8 cellular contexts compared by ENCODE assay signal in the genomic region with DNA sequence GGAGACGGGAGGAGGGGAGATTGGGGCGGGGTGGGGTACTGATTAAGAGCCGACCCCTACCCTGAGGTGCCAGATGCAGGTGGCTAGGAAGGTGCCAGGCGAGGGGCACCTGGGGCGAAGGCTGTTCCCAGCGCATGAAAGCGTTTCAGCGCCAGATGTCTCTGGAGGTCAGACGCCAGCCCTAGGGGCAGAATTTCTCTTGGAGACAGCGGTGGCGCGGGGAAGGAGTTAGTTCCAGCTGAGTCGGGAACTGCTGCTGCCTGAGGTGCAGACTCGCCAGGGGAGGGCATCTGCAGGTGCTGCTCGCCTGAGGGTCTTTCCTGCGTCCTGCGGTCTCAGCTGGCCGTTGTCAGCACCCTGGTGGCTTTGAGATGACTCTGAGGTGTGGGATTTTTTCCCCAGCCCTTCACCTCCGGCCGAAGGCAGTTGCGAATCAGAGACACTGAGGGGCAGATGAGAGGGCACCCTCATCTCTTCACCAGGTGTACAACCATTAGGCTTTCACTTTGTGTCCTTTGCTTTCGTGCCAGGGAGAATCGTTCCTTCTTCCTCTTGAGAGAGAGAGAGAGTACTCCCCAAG. TPM values are rescaled to one million over a fixed set of nuclear protein-coding genes. Genes with fewer than 3 reads are reported as not detected.
DNase-seq lines count a peak whose midpoint lies in the region; ATAC-seq and TF ChIP-seq lines count a peak whose summit lies in the region.

No MANE protein-coding gene starts in this region.

- no peaks in the 10 kb centered on the region for H3K36me3 ChIP-seq in GM23248 (ENCODE audit: low read depth)
- H3K36me3 ChIP-seq in esophagus squamous epithelium = no peaks in the 10 kb centered on the region
- H3K36me3 ChIP-seq in uterus = no peaks in the 10 kb centered on the region

- DNase-seq in CD4-positive, alpha-beta T cell = peak in 7 of 10 experiments; percentile 5 to 40 (median 13)
- DNase-seq in GM23248 = peak; percentile 50
- DNase-seq in NCI-H2107 (lab: John Stamatoyannopoulos, UW) = peak; percentile 26
- DNase-seq in activated CD4-positive, alpha-beta memory T cell treated with anti-CD3 and anti-CD28 coated beads, Interleukin-2, amount 10 ng/mL, durations not matched to agents 7 days and 5 days = peak; percentile 21
- no peak for DNase-seq in esophagus squamous epithelium (lab: John Stamatoyannopoulos, UW)
- no peak for DNase-seq in natural killer cell treated with Interleukin-12 subunit alpha and Interleukin-12 subunit beta and Interleukin-15 and Interleukin-18, amount 100 ng/mL, for 72 hours (ENCODE audit: low spot score)
- peak in 1 of 2 donors; percentile 35 for DNase-seq in uterus
- DNase-seq in cerebellar nuclear complex (lab: John Stamatoyannopoulos, UW) = no peak

- H3K27me3 Mint-ChIP-seq in CD4-positive, alpha-beta T cell = no peaks in the 10 kb centered on the region
- peaks cover 15% of the 10 kb centered on the region for H3K27me3 Mint-ChIP-seq in activated CD4-positive, alpha-beta memory T cell treated with anti-CD3 and anti-CD28 coated beads, Interleukin-2, amount 10 ng/mL, durations not matched to agents 7 days and 5 days
- no peaks in the 10 kb centered on the region for H3K27me3 Mint-ChIP-seq in natural killer cell treated with Interleukin-12 subunit alpha and Interleukin-12 subunit beta and Interleukin-15 and Interleukin-18, amount 100 ng/mL, for 72 hours

- H3K9me2 ChIP-seq in GM23248 (ENCODE audit: insufficient read depth) = no peaks in the 10 kb centered on the region

- POLR2A ChIA-PET in CD4-positive, alpha-beta T cell (lab: Charles Lee) = interaction anchor here (0.6 to 1.7 kb wide), 11 partner anchors 9 to 635 kb away, joined by 3 to 11 read pairs (median 4); partner anchors contain the start of genes ARNT, MRPL9, POGZ and TUFT1
- POLR2A ChIA-PET in activated CD4-positive, alpha-beta memory T cell treated with anti-CD3 and anti-CD28 coated beads, Interleukin-2, amount 10 ng/mL, durations not matched to agents 7 days and 5 days (lab: Charles Lee) = interaction anchor here (0.6 to 1.4 kb wide), 3 partner anchors 9 to 57 kb away, joined by 3 to 4 read pairs (median 3); no protein-coding TSS in a partner anchor

- CTCF ChIA-PET in CD4-positive, alpha-beta T cell (lab: Charles Lee) = interaction anchor here (0.6 to 1.9 kb wide), 3 partner anchors 68 to 114 kb away, joined by 5 to 7 read pairs (median 5); no protein-coding TSS in a partner anchor
- CTCF ChIA-PET in activated CD4-positive, alpha-beta memory T cell treated with anti-CD3 and anti-CD28 coated beads, Interleukin-2, amount 10 ng/mL, durations not matched to agents 7 days and 5 days (lab: Charles Lee) = interaction anchor here (1.0 to 2.1 kb wide), 3 partner anchors 22 to 67 kb away, joined by 3 to 6 read pairs (median 4); no protein-coding TSS in a partner anchor

- peak overlapping the region; percentile 97 for H3K4me3 Mint-ChIP-seq in CD4-positive, alpha-beta T cell
- H3K4me3 Mint-ChIP-seq in activated CD4-positive, alpha-beta memory T cell treated with anti-CD3 and anti-CD28 coated beads, Interleukin-2, amount 10 ng/mL, durations not matched to agents 7 days and 5 days = peak overlapping the region; percentile 83
- H3K4me3 Mint-ChIP-seq in natural killer cell treated with Interleukin-12 subunit alpha and Interleukin-12 subunit beta and Interleukin-15 and Interleukin-18, amount 100 ng/mL, for 72 hours = peak overlapping the region; percentile 87

- intact Hi-C loops in CD4-positive, alpha-beta T cell (cut with DNase I, micrococcal nuclease) = loop anchor here (2.0 to 5.0 kb wide), 5 partner anchors 29 to 231 kb away; partner anchors contain the start of genes POGZ (in 1 of the 2) and TUFT1 (in 1 of the 2)
- intact Hi-C loops in esophagus squamous epithelium (cut with DNase I) = no loop called here
- intact Hi-C loops in uterus (cut with DNase I; ENCODE audit: low total_unique reads) = no loop called here

- peak; percentile 12 for TF ChIP-seq CTCF in CD4-positive, alpha-beta T cell (IDR thresholded peaks at IDR 0.05)
- TF ChIP-seq CTCF in esophagus squamous epithelium (IDR thresholded peaks at IDR 0.05) = no peak
- TF ChIP-seq CTCF in uterus (IDR thresholded peaks at IDR 0.05) = no peak

- peaks cover 32% of the 10 kb centered on the region for H3K4me1 Mint-ChIP-seq in CD4-positive, alpha-beta T cell (ENCODE audit: low read depth)
- H3K4me1 Mint-ChIP-seq in activated CD4-positive, alpha-beta memory T cell treated with anti-CD3 and anti-CD28 coated beads, Interleukin-2, amount 10 ng/mL, durations not matched to agents 7 days and 5 days = peaks cover 24% of the 10 kb centered on the region
- peaks cover 12 to 14% of the 10 kb centered on the region in 2 donors for H3K4me1 Mint-ChIP-seq in natural killer cell treated with Interleukin-12 subunit alpha and Interleukin-12 subunit beta and Interleukin-15 and Interleukin-18, amount 100 ng/mL, for 72 hours (ENCODE audit: low read depth in 2 of 2)

- WGBS in GM23248 (ENCODE audit: low coverage in 1 of 2, low lambda C conversion rate in 2 of 2, missing lambda C conversion rate in 2 of 2), 2 experiments = 2 to 3% methylated on average over 22 to 23 of the region's 23 CpGs
- 0% methylated on average over 2 to 4 of the region's 23 CpGs for WGBS in esophagus squamous epithelium, 2 donors

- H3K4me2 ChIP-seq in GM23248 (ENCODE audit: unreplicated experiment) = peak overlapping the region; percentile 64

- H3K4me3 ChIP-seq in GM23248 (peak overlapping the region; percentile 63), esophagus squamous epithelium (peak overlapping the region; percentile 50 to 73 (median 62)), uterus (peak overlapping the region; percentile 31 to 61)

- in situ Hi-C loops in GM23248 (cut with MboI) = no loop called here

- no peaks in the 10 kb centered on the region for H3K79me2 ChIP-seq in GM23248 (ENCODE audit: insufficient read depth)

- peak overlapping the region; percentile 38; the same call in 1 of the 2 replicates for H2AFZ ChIP-seq in GM23248

- no peaks in the 10 kb centered on the region for H3K27me3 ChIP-seq in CD4-positive, alpha-beta T cell (ENCODE audit: control insufficient read depth, insufficient read depth, low read length)
- peaks cover 78% of the 10 kb centered on the region for H3K27me3 ChIP-seq in GM23248 (replicated peaks; ENCODE audit: insufficient read depth)
- H3K27me3 ChIP-seq in esophagus squamous epithelium = peaks cover 0 to 6% (median 0%) of the 10 kb centered on the region in 4 donors
- no peaks in the 10 kb centered on the region for H3K27me3 ChIP-seq in uterus

- H4K20me1 ChIP-seq in GM23248 (ENCODE audit: insufficient read depth) = no peaks in the 10 kb centered on the region

- H3K36me3 Mint-ChIP-seq in CD4-positive, alpha-beta T cell (ENCODE audit: low read depth) = no peaks in the 10 kb centered on the region
- no peaks in the 10 kb centered on the region for H3K36me3 Mint-ChIP-seq in activated CD4-positive, alpha-beta memory T cell treated with anti-CD3 and anti-CD28 coated beads, Interleukin-2, amount 10 ng/mL, durations not matched to agents 7 days and 5 days (ENCODE audit: low read depth)
- no peaks in the 10 kb centered on the region for H3K36me3 Mint-ChIP-seq in natural killer cell treated with Interleukin-12 subunit alpha and Interleukin-12 subunit beta and Interleukin-15 and Interleukin-18, amount 100 ng/mL, for 72 hours

- ATAC-seq in CD4-positive, alpha-beta T cell (ENCODE audit: poor library complexity) = peak; percentile 21
- peak in 1 of 2 donors; percentile 3 for ATAC-seq in natural killer cell treated with Interleukin-12 subunit alpha and Interleukin-12 subunit beta and Interleukin-15 and Interleukin-18, amount 100 ng/mL, for 72 hours

- H3K9ac ChIP-seq in GM23248 = no peak overlapping the region

- H3K9me3 ChIP-seq in CD4-positive, alpha-beta T cell (ENCODE audit: control insufficient read depth, low read length) = no peaks in the 10 kb centered on the region
- no peaks in the 10 kb centered on the region for H3K9me3 ChIP-seq in GM23248 (ENCODE audit: low read depth)
- no peaks in the 10 kb centered on the region for H3K9me3 ChIP-seq in esophagus squamous epithelium
- no peaks in the 10 kb centered on the region for H3K9me3 ChIP-seq in uterus

- no peak overlapping the region for H3K27ac ChIP-seq in CD4-positive, alpha-beta T cell (ENCODE audit: low read depth, low read length)
- H3K27ac ChIP-seq in GM23248 (no peak overlapping the region), esophagus squamous epithelium (peak overlapping the region; percentile 52 to 83 (median 64)), uterus (peak overlapping the region; percentile 70 to 82)

- TF ChIP-seq POLR2A in esophagus squamous epithelium (IDR thresholded peaks at IDR 0.05) = no peak
- TF ChIP-seq POLR2A in uterus (IDR thresholded peaks at IDR 0.05) = no peak

- H3F3A ChIP-seq in GM23248 (ENCODE audit: insufficient read depth) = no peaks in the 10 kb centered on the region

- peaks cover 4% of the 10 kb centered on the region for H3K4me1 ChIP-seq in GM23248 (ENCODE audit: insufficient read depth)
- H3K4me1 ChIP-seq in esophagus squamous epithelium = peaks cover 16 to 50% (median 20%) of the 10 kb centered on the region in 3 donors
- H3K4me1 ChIP-seq in uterus = peaks cover 0 to 11% of the 10 kb centered on the region in 2 donors

- no peaks in the 10 kb centered on the region for H3K9me3 Mint-ChIP-seq in CD4-positive, alpha-beta T cell
- H3K9me3 Mint-ChIP-seq in activated CD4-positive, alpha-beta memory T cell treated with anti-CD3 and anti-CD28 coated beads, Interleukin-2, amount 10 ng/mL, durations not matched to agents 7 days and 5 days = no peaks in the 10 kb centered on the region
- no peaks in the 10 kb centered on the region for H3K9me3 Mint-ChIP-seq in natural killer cell treated with Interleukin-12 subunit alpha and Interleukin-12 subunit beta and Interleukin-15 and Interleukin-18, amount 100 ng/mL, for 72 hours

- H3K27ac Mint-ChIP-seq in CD4-positive, alpha-beta T cell = no peak overlapping the region
- no peak overlapping the region for H3K27ac Mint-ChIP-seq in activated CD4-positive, alpha-beta memory T cell treated with anti-CD3 and anti-CD28 coated beads, Interleukin-2, amount 10 ng/mL, durations not matched to agents 7 days and 5 days
- H3K27ac Mint-ChIP-seq in natural killer cell treated with Interleukin-12 subunit alpha and Interleukin-12 subunit beta and Interleukin-15 and Interleukin-18, amount 100 ng/mL, for 72 hours = no peak overlapping the region

RNA-seq across cellular contexts. Expression of gene CGN, which starts 0.5 kb away (rescaled TPM):
- under 1 TPM; 0.08 to 0.28 TPM for total RNA-seq in CD4-positive, alpha-beta T cell
- total RNA-seq in GM23248 (2014; rRNA removed; shearing (Covaris generic)) = not detected in 2 replicates
- polyA plus RNA-seq in GM23248 (2016; fragmentation: Nextera tagmentation; extraction: Ambion mirVana) = 0.06 TPM in 1 of 2 replicates, not detected in the other
- total RNA-seq in activated CD4-positive, alpha-beta memory T cell treated with anti-CD3 and anti-CD28 coated beads, Interleukin-2, amount 10 ng/mL, durations not matched to agents 7 days and 5 days = under 1 TPM; 0.43 to 0.96 TPM
- total RNA-seq in esophagus squamous epithelium = 10 to 100 TPM in 3 of 4 donors, 1 to 10 TPM in 1; 3.3 to 26.1 (median 15.1) TPM
- 1 to 10 TPM in 1 of 2 donors, under 1 TPM in 1; 0.31 to 1.8 TPM for total RNA-seq in natural killer cell treated with Interleukin-12 subunit alpha and Interleukin-12 subunit beta and Interleukin-15 and Interleukin-18, amount 100 ng/mL, for 72 hours
- 1 to 10 TPM in 2 of 4 donors, under 1 TPM in 2; under 0.01 to 7.3 (median 0.85) TPM for total RNA-seq in uterus

RNA-seq across cellular contexts. Expression of gene TUFT1, which starts 28.4 kb away (rescaled TPM):
- 1 to 10 TPM; 7.2 to 9.6 TPM for total RNA-seq in CD4-positive, alpha-beta T cell
- 11.5 and 20.3 TPM in 2 replicates for total RNA-seq in GM23248 (2014; rRNA removed; shearing (Covaris generic))
- 19.2 and 20.5 TPM in 2 replicates for polyA plus RNA-seq in GM23248 (2016; fragmentation: Nextera tagmentation; extraction: Ambion mirVana)
- 1 to 10 TPM; 4.5 to 4.9 TPM for total RNA-seq in activated CD4-positive, alpha-beta memory T cell treated with anti-CD3 and anti-CD28 coated beads, Interleukin-2, amount 10 ng/mL, durations not matched to agents 7 days and 5 days
- 10 to 100 TPM; 18.1 to 41.8 (median 32.8) TPM for total RNA-seq in esophagus squamous epithelium
- total RNA-seq in natural killer cell treated with Interleukin-12 subunit alpha and Interleukin-12 subunit beta and Interleukin-15 and Interleukin-18, amount 100 ng/mL, for 72 hours = 1 to 10 TPM; 2.0 to 2.3 TPM
- 1 to 10 TPM in 3 of 4 donors, under 1 TPM in 1; 0.29 to 7.3 (median 5.0) TPM for total RNA-seq in uterus

RNA-seq across cellular contexts. Expression of gene POGZ, which starts 52.4 kb away (rescaled TPM):
- 10 to 100 TPM; 97.8 to 99.4 TPM for total RNA-seq in CD4-positive, alpha-beta T cell
- 14.7 and 14.9 TPM in 2 replicates for total RNA-seq in GM23248 (2014; rRNA removed; shearing (Covaris generic))
- 11.6 and 15.5 TPM in 2 replicates for polyA plus RNA-seq in GM23248 (2016; fragmentation: Nextera tagmentation; extraction: Ambion mirVana)
- total RNA-seq in activated CD4-positive, alpha-beta memory T cell treated with anti-CD3 and anti-CD28 coated beads, Interleukin-2, amount 10 ng/mL, durations not matched to agents 7 days and 5 days = 10 to 100 TPM; 67.2 to 73.2 TPM
- 10 to 100 TPM; 16.1 to 45.6 (median 30.4) TPM for total RNA-seq in esophagus squamous epithelium
- 100 to 1,000 TPM in 1 of 2 donors, 10 to 100 TPM in 1; 74.9 to 127 TPM for total RNA-seq in natural killer cell treated with Interleukin-12 subunit alpha and Interleukin-12 subunit beta and Interleukin-15 and Interleukin-18, amount 100 ng/mL, for 72 hours
- 100 to 1,000 TPM in 1 of 4 donors, 10 to 100 TPM in 3; 34.3 to 191 (median 62.8) TPM for total RNA-seq in uterus

Comparison
In these comparisons a context has a peak if more than half of its experiments do, and no peak if none do; other contexts are left out.
1. DNase-seq: peak in CD4-positive, alpha-beta T cell (7 of 10), GM23248 (single experiment), NCI-H2107 (single experiment) and activated CD4-positive, alpha-beta memory T cell treated with anti-CD3 and anti-CD28 coated beads, Interleukin-2, amount 10 ng/mL, durations not matched to agents 7 days and 5 days (single experiment); none in esophagus squamous epithelium (single experiment), natural killer cell treated with Interleukin-12 subunit alpha and Interleukin-12 subunit beta and Interleukin-15 and Interleukin-18, amount 100 ng/mL, for 72 hours (single experiment) and cerebellar nuclear complex (0 of 2).
2. H3K27ac ChIP-seq: peak in esophagus squamous epithelium (4 of 4) and uterus (2 of 2); none in CD4-positive, alpha-beta T cell (single experiment) and GM23248 (single experiment).
3. intact Hi-C loops: an anchor here in CD4-positive, alpha-beta T cell (2.0 to 5.0 kb wide); none called in esophagus squamous epithelium and uterus.
4. Peak in every context shown above with its lines, with median percentiles within 50 percentile points of each other: H3K4me3 Mint-ChIP-seq and H3K4me3 ChIP-seq.